ENCODE assay signal across 22 cellular contexts in the genomic region with DNA sequence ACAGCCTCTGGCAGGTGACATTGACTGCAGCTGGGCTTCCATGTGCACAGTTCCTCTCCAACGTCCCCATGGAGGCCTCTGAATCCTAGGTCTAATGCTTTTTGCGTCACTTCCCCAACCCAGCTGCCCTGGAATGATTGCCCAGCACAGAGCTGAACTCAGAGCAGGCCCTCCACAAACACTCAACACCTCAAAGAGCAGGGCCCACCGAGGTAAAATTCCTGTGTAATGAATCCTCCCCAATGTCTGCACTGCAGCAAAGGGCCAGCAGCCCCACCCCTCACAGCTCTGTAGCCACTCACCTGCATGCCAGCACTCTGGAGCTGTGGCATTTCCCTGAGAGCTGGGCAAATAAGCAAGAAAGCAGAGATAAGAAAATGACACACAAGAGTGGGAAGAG. TPM values are rescaled to one million over a fixed set of nuclear protein-coding genes. Genes with fewer than 3 reads are reported as not detected.
DNase-seq lines count a peak whose midpoint lies in the region; ATAC-seq and TF ChIP-seq lines count a peak whose summit lies in the region.
"Had no signal": no experiment of that assay in that cellular context is flagged by ENCODE, and none has a peak within 500 bp of the region (broad histone marks: within the 10 kb centered on the region; RNA-seq: fewer than 3 reads in every experiment).

No MANE protein-coding gene starts in this region.

- H3K9me3 ChIP-seq in body of pancreas (no peaks in the 10 kb centered on the region), hepatocyte (ENCODE audit: low read depth) (no peaks in the 10 kb centered on the region), smooth muscle cell (replicated peaks; ENCODE audit: low read depth) (peaks cover 5% of the 10 kb centered on the region)

- H3K4me1 ChIP-seq in body of pancreas (no peaks in the 10 kb centered on the region), hepatocyte (ENCODE audit: insufficient read depth) (peaks cover 5% of the 10 kb centered on the region), smooth muscle cell (ENCODE audit: low read depth) (peaks cover 5% of the 10 kb centered on the region)
- H3K4me1 ChIP-seq: psoas muscle, transverse colon had no signal

- H3K4me3 Mint-ChIP-seq in stimulated activated naive B cell treated with anti-CD40 and anti-IgM and Interleukin-4, amounts not matched to agents 10 μg/mL and 1 μg/mL and 100 μg/mL, for 72 hours: no peak overlapping the region
- H3K4me3 Mint-ChIP-seq: activated CD4-positive, alpha-beta T cell treated with anti-CD3 and anti-CD28 coated beads, Interleukin-2, amount 10 ng/mL, durations not matched to agents 7 days and 5 days; activated naive CD4-positive, alpha-beta T cell treated with anti-CD3 and anti-CD28 coated beads, Interleukin-2, amount 10 ng/mL, durations not matched to agents 7 days and 5 days; IgD-negative memory B cell; naive thymus-derived CD4-positive, alpha-beta T cell; stimulated activated memory B cell treated with anti-CD40 and anti-IgM and Interleukin-4, amounts not matched to agents 10 μg/mL and 1 μg/mL and 100 μg/mL, for 72 hours had no signal

- H3F3A ChIP-seq in smooth muscle cell (ENCODE audit: low read depth): peaks cover 11% of the 10 kb centered on the region

- peaks cover 27 to 30% of the 10 kb centered on the region in 2 donors for H3K36me3 Mint-ChIP-seq in stimulated activated naive B cell treated with anti-CD40 and anti-IgM and Interleukin-4, amounts not matched to agents 10 μg/mL and 1 μg/mL and 100 μg/mL, for 72 hours

- no peaks in the 10 kb centered on the region for H3K27me3 Mint-ChIP-seq in stimulated activated naive B cell treated with anti-CD40 and anti-IgM and Interleukin-4, amounts not matched to agents 10 μg/mL and 1 μg/mL and 100 μg/mL, for 72 hours
- H3K27me3 Mint-ChIP-seq: activated CD4-positive, alpha-beta T cell treated with anti-CD3 and anti-CD28 coated beads, Interleukin-2, amount 10 ng/mL, durations not matched to agents 7 days and 5 days; activated naive CD4-positive, alpha-beta T cell treated with anti-CD3 and anti-CD28 coated beads, Interleukin-2, amount 10 ng/mL, durations not matched to agents 7 days and 5 days; IgD-negative memory B cell; naive thymus-derived CD4-positive, alpha-beta T cell; stimulated activated memory B cell treated with anti-CD40 and anti-IgM and Interleukin-4, amounts not matched to agents 10 μg/mL and 1 μg/mL and 100 μg/mL, for 72 hours had no signal

- DNase-seq in HT1080 (ENCODE audit: low read depth) (peak; percentile 42), body of pancreas (peak in 2 of 4 donors; percentile 22 to 39), hepatocyte (ENCODE audit: low spot score) (peak; percentile 60), smooth muscle cell (lab: John Stamatoyannopoulos, UW; ENCODE audit: unreplicated experiment) (no peak), foreskin fibroblast (no peak), NCI-H748 (lab: John Stamatoyannopoulos, UW; ENCODE audit: unreplicated experiment) (no peak)
- DNase-seq in stimulated activated naive B cell treated with anti-CD40 and anti-IgM and Interleukin-4, amounts not matched to agents 10 μg/mL and 1 μg/mL and 100 μg/mL, for 72 hours: no peak
- DNase-seq: activated CD4-positive, alpha-beta T cell treated with anti-CD3 and anti-CD28 coated beads, Interleukin-2, amount 10 ng/mL, durations not matched to agents 7 days and 5 days; activated naive CD4-positive, alpha-beta T cell treated with anti-CD3 and anti-CD28 coated beads, Interleukin-2, amount 10 ng/mL, durations not matched to agents 7 days and 5 days; activated T-cell treated with anti-CD3 and anti-CD28 coated beads for 4 hours; brain microvascular endothelial cell; DMS 273 treated with DMSO at 0.1 percent for 48 hours; effector CD8-positive, alpha-beta T cell; naive thymus-derived CD4-positive, alpha-beta T cell; NCI-H1048; NCI-H2081; NCI-H524 treated with DMSO at 0.1 percent for 48 hours; transverse colon had no signal

- H3K79me2 ChIP-seq in hepatocyte (no peaks in the 10 kb centered on the region), smooth muscle cell (ENCODE audit: low read depth) (no peaks in the 10 kb centered on the region)

- H3K9me3 Mint-ChIP-seq in stimulated activated naive B cell treated with anti-CD40 and anti-IgM and Interleukin-4, amounts not matched to agents 10 μg/mL and 1 μg/mL and 100 μg/mL, for 72 hours: peaks cover 0 to 12% of the 10 kb centered on the region in 2 donors

- H3K4me3 ChIP-seq in body of pancreas (no peak overlapping the region), hepatocyte (no peak overlapping the region), smooth muscle cell (no peak overlapping the region), foreskin fibroblast (ENCODE audit: low read depth in 1 of 2, low read length in 2 of 2) (no peak overlapping the region)
- H3K4me3 ChIP-seq: psoas muscle, transverse colon had no signal

- intact Hi-C loops in body of pancreas (cut with DNase I): no loop called here

- no peak for TF ChIP-seq POLR2A in body of pancreas (IDR thresholded peaks at IDR 0.05)

- H3K9ac ChIP-seq in smooth muscle cell (ENCODE audit: low read depth): no peak overlapping the region

- ATAC-seq in body of pancreas (peak; percentile 48), HG03175 (IDR thresholded peaks at IDR 0.05; ENCODE audit: unreplicated experiment) (no peak)
- ATAC-seq in stimulated activated naive B cell treated with anti-CD40 and anti-IgM and Interleukin-4, amounts not matched to agents 10 μg/mL and 1 μg/mL and 100 μg/mL, for 72 hours (replicated peaks): no peak
- ATAC-seq: naive thymus-derived CD4-positive, alpha-beta T cell; psoas muscle; stimulated activated memory B cell treated with anti-CD40 and anti-IgM and Interleukin-4, amounts not matched to agents 10 μg/mL and 1 μg/mL and 100 μg/mL, for 72 hours had no signal

- H3K36me3 ChIP-seq in body of pancreas (replicated peaks in 1 of 2; ENCODE audit: insufficient read depth in 1 of 2, low read depth in 2 of 2) (no peaks in the 10 kb centered on the region), hepatocyte (replicated peaks; ENCODE audit: insufficient read depth, low read depth) (no peaks in the 10 kb centered on the region), smooth muscle cell (ENCODE audit: low read depth) (no peaks in the 10 kb centered on the region)
- H3K36me3 ChIP-seq: brain microvascular endothelial cell, transverse colon had no signal

- H3K27ac ChIP-seq in body of pancreas: no peak overlapping the region
- H3K27ac ChIP-seq in hepatocyte: peak overlapping the region; percentile 81
- H3K27ac ChIP-seq in smooth muscle cell (ENCODE audit: low read depth): peak overlapping the region; percentile 77
- H3K27ac ChIP-seq: brain microvascular endothelial cell, psoas muscle, transverse colon had no signal

- H3K9me2 ChIP-seq in hepatocyte (replicated peaks; ENCODE audit: insufficient read depth): no peaks in the 10 kb centered on the region

- no peak for TF ChIP-seq CTCF in body of pancreas (IDR thresholded peaks at IDR 0.05)
- no peak for TF ChIP-seq CTCF in hepatocyte (IDR thresholded peaks at IDR 0.05; ENCODE audit: poor library complexity)
- no peak for TF ChIP-seq CTCF in smooth muscle cell (IDR thresholded peaks at IDR 0.05; ENCODE audit: borderline replicate concordance, insufficient read depth, poor library complexity, severe bottlenecking)
- no peak for TF ChIP-seq CTCF in foreskin fibroblast (IDR thresholded peaks at IDR 0.05; ENCODE audit: low read depth, low read length)

- 42 to 63% methylated on average over 3 of the region's 3 CpGs for WGBS in body of pancreas, 2 donors
- WGBS in hepatocyte (ENCODE audit: low lambda C conversion rate, missing lambda C conversion rate): 52% methylated on average over 3 of the region's 3 CpGs
- 27% methylated on average over 3 of the region's 3 CpGs for WGBS in smooth muscle cell (ENCODE audit: low lambda C conversion rate)

- no peaks in the 10 kb centered on the region for H3K4me1 Mint-ChIP-seq in stimulated activated naive B cell treated with anti-CD40 and anti-IgM and Interleukin-4, amounts not matched to agents 10 μg/mL and 1 μg/mL and 100 μg/mL, for 72 hours
- H3K4me1 Mint-ChIP-seq: activated CD4-positive, alpha-beta T cell treated with anti-CD3 and anti-CD28 coated beads, Interleukin-2, amount 10 ng/mL, durations not matched to agents 7 days and 5 days; activated naive CD4-positive, alpha-beta T cell treated with anti-CD3 and anti-CD28 coated beads, Interleukin-2, amount 10 ng/mL, durations not matched to agents 7 days and 5 days; IgD-negative memory B cell; stimulated activated memory B cell treated with anti-CD40 and anti-IgM and Interleukin-4, amounts not matched to agents 10 μg/mL and 1 μg/mL and 100 μg/mL, for 72 hours had no signal

- H4K20me1 ChIP-seq in hepatocyte (ENCODE audit: insufficient read depth, poor library complexity, severe bottlenecking) (no peaks in the 10 kb centered on the region), smooth muscle cell (ENCODE audit: low read depth) (no peaks in the 10 kb centered on the region)

- no peaks in the 10 kb centered on the region for H3K27me3 ChIP-seq in body of pancreas
- no peaks in the 10 kb centered on the region for H3K27me3 ChIP-seq in hepatocyte
- H3K27me3 ChIP-seq in smooth muscle cell (ENCODE audit: low read depth): no peaks in the 10 kb centered on the region
- H3K27me3 ChIP-seq: brain microvascular endothelial cell, transverse colon had no signal

- no peak overlapping the region for H3K27ac Mint-ChIP-seq in stimulated activated naive B cell treated with anti-CD40 and anti-IgM and Interleukin-4, amounts not matched to agents 10 μg/mL and 1 μg/mL and 100 μg/mL, for 72 hours
- H3K27ac Mint-ChIP-seq: activated naive CD4-positive, alpha-beta T cell treated with anti-CD3 and anti-CD28 coated beads, Interleukin-2, amount 10 ng/mL, durations not matched to agents 7 days and 5 days; IgD-negative memory B cell; stimulated activated memory B cell treated with anti-CD40 and anti-IgM and Interleukin-4, amounts not matched to agents 10 μg/mL and 1 μg/mL and 100 μg/mL, for 72 hours had no signal

- H2AFZ ChIP-seq in hepatocyte (no peak overlapping the region), smooth muscle cell (ENCODE audit: low read depth) (no peak overlapping the region)

- H3K4me2 ChIP-seq in hepatocyte: no peak overlapping the region
- peak overlapping the region; percentile 54 for H3K4me2 ChIP-seq in smooth muscle cell

RNA-seq across cellular contexts. Expression of gene DUSP7, which starts 42.6 kb away (rescaled TPM):
- total RNA-seq in HT1080 (2014; rRNA removed; shearing (Covaris generic)): 31.9 and 39.9 TPM in 2 replicates
- 25.3 and 26.9 TPM in 2 replicates for polyA plus RNA-seq in HT1080 (2015; cell fraction: cytosol; rRNA removed)
- 16.4 and 17.2 TPM in 2 replicates for polyA plus RNA-seq in HT1080 (2015; cell fraction: nucleus; rRNA removed)
- 1 to 10 TPM; 2.6 to 3.3 TPM for total RNA-seq in body of pancreas
- total RNA-seq in hepatocyte: 13.1 and 13.8 TPM in 2 replicates
- 5.9 and 6.4 TPM in 2 replicates for polyA plus RNA-seq in hepatocyte
- total RNA-seq in smooth muscle cell: 25.0 and 26.8 TPM in 2 replicates
- 12.4 and 13.3 TPM in 2 replicates for polyA plus RNA-seq in smooth muscle cell

RNA-seq across cellular contexts. Expression of gene POC1A, which starts 55.2 kb away (rescaled TPM):
- 26.0 and 31.3 TPM in 2 replicates for total RNA-seq in HT1080 (2014; rRNA removed; shearing (Covaris generic))
- 17.3 and 19.4 TPM in 2 replicates for polyA plus RNA-seq in HT1080 (2015; cell fraction: cytosol; rRNA removed)
- polyA plus RNA-seq in HT1080 (2015; cell fraction: nucleus; rRNA removed): 19.2 and 20.0 TPM in 2 replicates
- total RNA-seq in body of pancreas (1 to 10 TPM in 1 of 2 donors, under 1 TPM in 1; 0.26 to 3.3 TPM), hepatocyte (2.6 TPM in 2 replicates), smooth muscle cell (1.8 and 3.2 TPM in 2 replicates)
- polyA plus RNA-seq in hepatocyte (3.7 and 5.7 TPM in 2 replicates), smooth muscle cell (7.6 and 7.9 TPM in 2 replicates)

Comparison
In these comparisons a context has a peak if more than half of its experiments do, and no peak if none do; other contexts are left out.
1. DNase-seq: peak in HT1080 (single experiment) and hepatocyte (single experiment); none in smooth muscle cell (single experiment), foreskin fibroblast (0 of 2), NCI-H748 (single experiment) and stimulated activated naive B cell treated with anti-CD40 and anti-IgM and Interleukin-4, amounts not matched to agents 10 μg/mL and 1 μg/mL and 100 μg/mL, for 72 hours (single experiment).
2. H3K27ac ChIP-seq: peak in hepatocyte (single experiment) and smooth muscle cell (single experiment); none in body of pancreas (0 of 4).